8 cellular contexts compared by ENCODE assay signal in the genomic region with DNA sequence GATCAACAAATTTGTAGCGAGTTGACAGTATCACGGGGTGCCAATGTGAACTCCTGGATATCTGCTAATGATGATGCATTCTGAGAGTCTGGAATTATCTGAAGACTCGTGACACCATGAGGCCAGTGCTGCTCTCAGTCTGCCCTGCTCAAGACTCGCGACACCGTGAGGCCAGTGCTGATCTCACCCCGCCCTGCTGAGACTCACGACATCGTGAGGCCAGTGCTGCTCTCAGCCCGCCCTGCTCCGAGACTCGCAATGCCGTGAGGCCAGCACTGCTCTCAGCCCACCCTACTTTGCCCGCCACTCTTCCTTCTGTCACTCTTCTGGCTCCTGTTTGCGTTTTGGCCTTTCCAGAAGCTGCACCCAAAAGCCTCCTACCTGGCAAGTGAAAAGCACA.
"Had no signal": no experiment of that assay in that cellular context is flagged by ENCODE, and none has a peak within 500 bp of the region (broad histone marks: within the 10 kb centered on the region; RNA-seq: fewer than 3 reads in every experiment).

No MANE protein-coding gene starts in this region.

- H2AFZ ChIP-seq: GM23248 had no signal

- H3K27me3 Mint-ChIP-seq: IgD-negative memory B cell had no signal

- H3K4me1 ChIP-seq: HAP-1 had no signal

- H3K4me3 ChIP-seq: GM23248, HAP-1 had no signal

- ATAC-seq: HepG2 had no signal

- H3K36me3 ChIP-seq: HAP-1 had no signal

- H3K9me3 ChIP-seq: HAP-1 had no signal

- FAIRE-seq: HepG2 had no signal

- DNase-seq: GM23248, GOT3, H7, KG1 had no signal

- H3K9ac ChIP-seq: GM23248 had no signal

- H3K27ac ChIP-seq: GM23248, HL-60 had no signal

- H3K36me3 Mint-ChIP-seq: IgD-negative memory B cell had no signal
